9 cellular contexts compared by ENCODE assay signal in genomic region chr4:175616287-175616686, GRCh38.
"Had no signal": no experiment of that assay in that cellular context is flagged by ENCODE, and none has a peak within 500 bp of the region (broad histone marks: within the 10 kb centered on the region; RNA-seq: fewer than 3 reads in every experiment).

No MANE protein-coding gene starts in this region.

- H3K4me1 ChIP-seq: HAP-1 had no signal

- H3K36me3 ChIP-seq: HAP-1 had no signal

- H3K4me3 ChIP-seq: GM23248, GM23338, HAP-1 had no signal

- H3K9me3 ChIP-seq: HAP-1 had no signal

- H3K4me2 ChIP-seq: GM23338 had no signal

- DNase-seq: GM23248, GOT3, H7, H9, HCEC 1CT, HFFc6 had no signal

- H2AFZ ChIP-seq: GM23248, GM23338 had no signal

- ATAC-seq: GM23338, HCT116 had no signal

- H3K27ac ChIP-seq: GM23248 had no signal

- H3K9ac ChIP-seq: GM23248 had no signal
